Comparison of ENCODE assay signal across 29 cellular contexts in genomic region chr3:30945291-30945690, GRCh38. TPM values are rescaled to one million over a fixed set of nuclear protein-coding genes. Genes with fewer than 3 reads are reported as not detected.
"Had no signal": no experiment of that assay in that cellular context is flagged by ENCODE, and none has a peak within 500 bp of the region (broad histone marks: within the 10 kb centered on the region; RNA-seq: fewer than 3 reads in every experiment).

No MANE protein-coding gene starts in this region.

- H3K9me3 ChIP-seq: MG63, Peyer's patch, SJSA1 had no signal

- ATAC-seq: activated CD8-positive, alpha-beta T cell treated with anti-CD3 and anti-CD28 coated beads, Interleukin-2, amount 10 ng/mL, durations not matched to agents 7 days and 5 days; SK-N-SH treated with all-trans-retinoic acid at 6 μM for 48 hours; WTC11 had no signal

- H3K4me1 ChIP-seq: Peyer's patch, SJSA1 had no signal

- DNase-seq: activated CD4-positive, alpha-beta T cell treated with anti-CD3 and anti-CD28 coated beads for 48 hours; activated CD4-positive, alpha-beta T cell treated with anti-CD3 and anti-CD28 coated beads, Interleukin-2, amount 50 U/mL, for 4 hours; activated CD4-positive, CD25-positive, alpha-beta regulatory T cell treated with anti-CD3 and anti-CD28 coated beads, Interleukin-2, amount 50 U/mL, for 72 hours; activated CD8-positive, alpha-beta memory T cell treated with anti-CD3 and anti-CD28 coated beads, Interleukin-2, amount 50 U/mL, for 48 hours; activated CD8-positive, alpha-beta T cell treated with anti-CD3 and anti-CD28 coated beads, Interleukin-2, amount 10 ng/mL, durations not matched to agents 7 days and 5 days; activated gamma-delta T cell; activated naive CD4-positive, alpha-beta T cell treated with anti-CD3 and anti-CD28 coated beads for 36 hours; activated T-cell treated with anti-CD3 and anti-CD28 coated beads, Interleukin-2, amount 50 U/mL, for 1 hour; amygdala; brain microvascular endothelial cell; MG63; MV-4-11; NCI-H1105; NCI-H1436; NCI-H1694 treated with DMSO at 0.1 percent for 48 hours; NCI-H2029 treated with DMSO at 0.1 percent for 48 hours; NCI-H345; NCI-H510A; NCI-H526 treated with DMSO at 0.1 percent for 48 hours; NK-92 treated with Interleukin-12 subunit alpha and Interleukin-12 subunit beta, amount 100 ng/mL, for 24 hours; OCI-M1; Peyer's patch; SHP77; SW 1271 had no signal

- H3K27ac ChIP-seq: brain microvascular endothelial cell, cardiac muscle cell, Peyer's patch, SJSA1 had no signal

- H3K4me3 ChIP-seq: cardiac muscle cell, MG63, Peyer's patch, SJSA1 had no signal

- H3K27me3 ChIP-seq: brain microvascular endothelial cell, cardiac muscle cell, MG63, Peyer's patch, SJSA1 had no signal

- H3K36me3 ChIP-seq: brain microvascular endothelial cell, cardiac muscle cell, MG63, Peyer's patch, SJSA1 had no signal

RNA-seq across cellular contexts. Expression of gene GADL1, which starts 50.8 kb away (rescaled TPM):
- total RNA-seq: activated CD8-positive, alpha-beta T cell treated with anti-CD3 and anti-CD28 coated beads, Interleukin-2, amount 10 ng/mL, durations not matched to agents 7 days and 5 days; activated naive CD4-positive, alpha-beta T cell treated with anti-CD3 and anti-CD28 coated beads for 36 hours; activated T-helper 1 cell treated with anti-CD3 and anti-CD28 coated beads, Interleukin-12 subunit alpha, Interleukin-12 subunit beta, Interleukin-2, Interleukin-4 antibody, amounts not matched to agents 30 ng/mL and 10 ng/mL and 1 ng/mL, durations not matched to agents 14 hours and 24 hours and 36 hours; Peyer's patch had no signal
